ENCODE assay signal across 8 cellular contexts in genomic region chr4:52038109-52038912, GRCh38. TPM values are rescaled to one million over a fixed set of nuclear protein-coding genes. Genes with fewer than 3 reads are reported as not detected.
DNase-seq lines count a peak whose midpoint lies in the region; ATAC-seq and TF ChIP-seq lines count a peak whose summit lies in the region.

TSS of gene SGCB (minus strand) at chr4:52038299. CDS start at chr4:52038259, 40 bp downstream.

- no peaks in the 10 kb centered on the region for H3K9me3 ChIP-seq in AG04450 (ENCODE audit: control insufficient read depth, insufficient read depth, low read length)
- H3K9me3 ChIP-seq in mucosa of rectum (ENCODE audit: control insufficient read depth in 2 of 2, low read length in 2 of 2): no peaks in the 10 kb centered on the region

- H3K27ac ChIP-seq in AG04450 (ENCODE audit: low read depth, low read length): no peak within 1 kb of the TSS
- H3K27ac ChIP-seq in mucosa of rectum (ENCODE audit: low read depth in 2 of 2, low read length in 2 of 2): peak within 1 kb of the TSS in 1 of 2 donors; percentile 27

- DNase-seq in AG04450 (ENCODE audit: low read depth, low spot score): no peak
- peak; percentile 58 for DNase-seq in NCI-H774 (lab: John Stamatoyannopoulos, UW)
- peak; percentile 68 for DNase-seq in activated T-cell treated with anti-CD3 and anti-CD28 coated beads for 24 hours (ENCODE audit: low read depth)
- no peak for DNase-seq in epithelial cell of proximal tubule (ENCODE audit: low read depth)
- peak; percentile 65 for DNase-seq in stimulated activated CD8-positive, alpha-beta memory T cell treated with anti-CD3 and anti-CD28 coated beads, Interleukin-4, amount 100 ng/mL, for 24 hours (ENCODE audit: low read depth)

- CTCF ChIA-PET in AG04450 (lab: Charles Lee): interaction anchor here (0.6 to 1.1 kb wide), 3 partner anchors 70 to 207 kb away, joined by 3 to 4 read pairs (median 3); no protein-coding TSS in a partner anchor

- no peak for TF ChIP-seq CTCF in AG04450 (IDR thresholded peaks at IDR 0.05; ENCODE audit: low read depth, low read length)
- TF ChIP-seq CTCF in epithelial cell of proximal tubule (conservative IDR thresholded peaks at IDR 0.05; ENCODE audit: low read depth, low read length): no peak

- POLR2A ChIA-PET in AG04450 (lab: Yijun Ruan, JAX): interaction anchor here (0.7 to 1.6 kb wide), 4 partner anchors 13 to 195 kb away, joined by 3 to 9 read pairs (median 4); partner anchors contain the start of genes DCUN1D4 and SPATA18

- peaks cover 0 to 2% of the 10 kb centered on the region in 2 donors for H3K36me3 ChIP-seq in mucosa of rectum (ENCODE audit: control insufficient read depth in 2 of 2, insufficient read depth in 2 of 2, low read length in 2 of 2)

- peak; percentile 94 for ATAC-seq in GM18909 (IDR thresholded peaks at IDR 0.05; ENCODE audit: poor library complexity, unreplicated experiment)
- ATAC-seq in HG03108 (IDR thresholded peaks at IDR 0.05; ENCODE audit: unreplicated experiment): peak; percentile 86

- H3K27me3 ChIP-seq in AG04450 (ENCODE audit: control insufficient read depth, insufficient read depth, low read length) (peaks cover 5% of the 10 kb centered on the region), mucosa of rectum (ENCODE audit: control insufficient read depth in 2 of 2, insufficient read depth in 2 of 2, low read length in 2 of 2) (peaks cover 0 to 7% of the 10 kb centered on the region in 2 donors)

- peak within 1 kb of the TSS; percentile 42 to 67 for H3K9ac ChIP-seq in mucosa of rectum (ENCODE audit: low read depth in 1 of 2, low read length in 2 of 2)

- H3K4me1 ChIP-seq in mucosa of rectum (ENCODE audit: control insufficient read depth in 2 of 2, insufficient read depth in 2 of 2, low read length in 2 of 2): peaks cover 9 to 12% of the 10 kb centered on the region in 2 donors

- H3K4me3 ChIP-seq in AG04450 (ENCODE audit: low read depth, low read length) (peak within 1 kb of the TSS; percentile 82), epithelial cell of proximal tubule (ENCODE audit: low read depth, low read length) (peak within 1 kb of the TSS; percentile 65), mucosa of rectum (ENCODE audit: low read length in 2 of 2) (peak within 1 kb of the TSS; percentile 74 to 78)

RNA-seq across cellular contexts. Expression of gene SGCB, which starts in this region (rescaled TPM):
- polyA plus RNA-seq in AG04450 (2011; rRNA removed): 38.7 and 47.7 TPM in 2 replicates
- 11.4 and 17.6 TPM in 2 replicates for polyA minus RNA-seq in AG04450 (2011; rRNA and poly(A)+ RNA removed)
- 8.0 and 12.7 TPM in 2 replicates for total RNA-seq in epithelial cell of proximal tubule

Comparison
In these comparisons a context has a peak if more than half of its experiments do, and no peak if none do; other contexts are left out.
1. DNase-seq: peak in NCI-H774 (single experiment), activated T-cell treated with anti-CD3 and anti-CD28 coated beads for 24 hours (single experiment) and stimulated activated CD8-positive, alpha-beta memory T cell treated with anti-CD3 and anti-CD28 coated beads, Interleukin-4, amount 100 ng/mL, for 24 hours (single experiment); none in AG04450 (single experiment) and epithelial cell of proximal tubule (single experiment).
2. Peak in every context shown above with its lines, with median percentiles within 50 percentile points of each other: H3K4me3 ChIP-seq.